8 cellular contexts compared by ENCODE assay signal in genomic region chr5:38579105-38579504, GRCh38.
"Had no signal": no experiment of that assay in that cellular context is flagged by ENCODE, and none has a peak within 500 bp of the region (broad histone marks: within the 10 kb centered on the region; RNA-seq: fewer than 3 reads in every experiment).

No MANE protein-coding gene starts in this region.

- H3K27ac ChIP-seq: HL-60 had no signal

- H3K9me3 Mint-ChIP-seq: GM23338, H9 had no signal

- H3K4me3 Mint-ChIP-seq: GM23338, H9 had no signal

- H2AFZ ChIP-seq: GM23338 had no signal

- H3K27ac Mint-ChIP-seq: GM23338 had no signal

- H3K4me2 ChIP-seq: GM23338 had no signal

- DNase-seq: H9, HCEC 1CT, IMR-90, KG1 had no signal

- ATAC-seq: GM23338 had no signal

- H3K4me3 ChIP-seq: GM23338 had no signal

- FAIRE-seq: H1, H54 had no signal
